ENCODE assay signal across 8 cellular contexts in the genomic region with DNA sequence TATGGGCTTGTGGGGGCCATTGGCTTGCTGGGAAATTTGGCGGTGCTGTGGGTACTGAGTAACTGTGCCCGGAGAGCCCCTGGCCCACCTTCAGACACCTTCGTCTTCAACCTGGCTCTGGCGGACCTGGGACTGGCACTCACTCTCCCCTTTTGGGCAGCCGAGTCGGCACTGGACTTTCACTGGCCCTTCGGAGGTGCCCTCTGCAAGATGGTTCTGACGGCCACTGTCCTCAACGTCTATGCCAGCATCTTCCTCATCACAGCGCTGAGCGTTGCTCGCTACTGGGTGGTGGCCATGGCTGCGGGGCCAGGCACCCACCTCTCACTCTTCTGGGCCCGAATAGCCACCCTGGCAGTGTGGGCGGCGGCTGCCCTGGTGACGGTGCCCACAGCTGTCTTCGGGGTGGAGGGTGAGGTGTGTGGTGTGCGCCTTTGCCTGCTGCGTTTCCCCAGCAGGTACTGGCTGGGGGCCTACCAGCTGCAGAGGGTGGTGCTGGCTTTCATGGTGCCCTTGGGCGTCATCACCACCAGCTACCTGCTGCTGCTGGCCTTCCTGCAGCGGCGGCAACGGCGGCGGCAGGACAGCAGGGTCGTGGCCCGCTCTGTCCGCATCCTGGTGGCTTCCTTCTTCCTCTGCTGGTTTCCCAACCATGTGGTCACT. TPM values are rescaled to one million over a fixed set of nuclear protein-coding genes. Genes with fewer than 3 reads are reported as not detected.
A peak's percentile ranks its signal among the peaks of the same experiment; 100 is the strongest.
DNase-seq lines count a peak whose midpoint lies in the region; ATAC-seq and TF ChIP-seq lines count a peak whose summit lies in the region.

No MANE protein-coding gene starts in this region.

- H3K4me3 Mint-ChIP-seq in activated CD8-positive, alpha-beta memory T cell treated with anti-CD3 and anti-CD28 coated beads, Interleukin-2, amount 10 ng/mL, durations not matched to agents 7 days and 5 days = no peak overlapping the region
- H3K4me3 Mint-ChIP-seq in T-cell = no peak overlapping the region
- H3K4me3 Mint-ChIP-seq in stimulated activated naive CD8-positive, alpha-beta T cell treated with anti-CD3 and anti-CD28 coated beads, Interleukin-15, amount 100 ng/mL, for 72 hours = peak overlapping the region; percentile 3 to 31

- H3K27me3 Mint-ChIP-seq in activated CD8-positive, alpha-beta memory T cell treated with anti-CD3 and anti-CD28 coated beads, Interleukin-2, amount 10 ng/mL, durations not matched to agents 7 days and 5 days = no peaks in the 10 kb centered on the region
- H3K27me3 Mint-ChIP-seq in T-cell = no peaks in the 10 kb centered on the region
- no peaks in the 10 kb centered on the region for H3K27me3 Mint-ChIP-seq in stimulated activated naive CD8-positive, alpha-beta T cell treated with anti-CD3 and anti-CD28 coated beads, Interleukin-15, amount 100 ng/mL, for 72 hours

- DNase-seq in activated CD8-positive, alpha-beta memory T cell treated with anti-CD3 and anti-CD28 coated beads, Interleukin-2, amount 10 ng/mL, durations not matched to agents 7 days and 5 days = no peak
- DNase-seq in activated CD8-positive, alpha-beta memory T cell treated with anti-CD3 and anti-CD28 coated beads, Interleukin-2, amount 50 U/mL, for 4 hours = no peak
- DNase-seq in T-cell (no peak), foreskin keratinocyte (no peak)
- DNase-seq in stimulated activated naive CD8-positive, alpha-beta T cell treated with anti-CD3 and anti-CD28 coated beads, Interleukin-15, amount 100 ng/mL, for 72 hours = no peak
- DNase-seq in effector CD8-positive, alpha-beta T cell (lab: John Stamatoyannopoulos, UW) = no peak

- H3K27ac ChIP-seq in foreskin keratinocyte = no peak overlapping the region

- H3K27ac Mint-ChIP-seq in activated CD8-positive, alpha-beta memory T cell treated with anti-CD3 and anti-CD28 coated beads, Interleukin-2, amount 10 ng/mL, durations not matched to agents 7 days and 5 days = peak overlapping the region; percentile 20
- H3K27ac Mint-ChIP-seq in T-cell = peak overlapping the region; percentile 72 to 83
- H3K27ac Mint-ChIP-seq in stimulated activated naive CD8-positive, alpha-beta T cell treated with anti-CD3 and anti-CD28 coated beads, Interleukin-15, amount 100 ng/mL, for 72 hours = peak overlapping the region; percentile 94 to 97

- H3K4me1 ChIP-seq in foreskin keratinocyte = peaks cover 17% of the 10 kb centered on the region

- POLR2A ChIA-PET in T-cell (lab: Charles Lee) = interaction anchor here (0.5 to 0.6 kb wide), 4 partner anchors 26 to 275 kb away, joined by 3 to 4 read pairs (median 3); no protein-coding TSS in a partner anchor

- TF ChIP-seq CTCF in foreskin keratinocyte (conservative IDR thresholded peaks at IDR 0.05) = no peak

- H3K9me3 Mint-ChIP-seq in activated CD8-positive, alpha-beta memory T cell treated with anti-CD3 and anti-CD28 coated beads, Interleukin-2, amount 10 ng/mL, durations not matched to agents 7 days and 5 days (ENCODE audit: low read depth) = no peaks in the 10 kb centered on the region
- no peaks in the 10 kb centered on the region for H3K9me3 Mint-ChIP-seq in T-cell
- no peaks in the 10 kb centered on the region for H3K9me3 Mint-ChIP-seq in stimulated activated naive CD8-positive, alpha-beta T cell treated with anti-CD3 and anti-CD28 coated beads, Interleukin-15, amount 100 ng/mL, for 72 hours

- H3K27me3 ChIP-seq in foreskin keratinocyte = no peaks in the 10 kb centered on the region

- peaks cover 60% of the 10 kb centered on the region for H3K4me1 Mint-ChIP-seq in activated CD8-positive, alpha-beta memory T cell treated with anti-CD3 and anti-CD28 coated beads, Interleukin-2, amount 10 ng/mL, durations not matched to agents 7 days and 5 days
- peaks cover 58 to 68% (median 59%) of the 10 kb centered on the region in 3 donors for H3K4me1 Mint-ChIP-seq in T-cell
- peaks cover 89% of the 10 kb centered on the region for H3K4me1 Mint-ChIP-seq in stimulated activated naive CD8-positive, alpha-beta T cell treated with anti-CD3 and anti-CD28 coated beads, Interleukin-15, amount 100 ng/mL, for 72 hours

- H3K36me3 Mint-ChIP-seq in activated CD8-positive, alpha-beta memory T cell treated with anti-CD3 and anti-CD28 coated beads, Interleukin-2, amount 10 ng/mL, durations not matched to agents 7 days and 5 days = peaks cover 10% of the 10 kb centered on the region
- peaks cover 2% of the 10 kb centered on the region for H3K36me3 Mint-ChIP-seq in T-cell

- CTCF ChIA-PET in activated CD8-positive, alpha-beta memory T cell treated with anti-CD3 and anti-CD28 coated beads, Interleukin-2, amount 10 ng/mL, durations not matched to agents 7 days and 5 days (lab: Charles Lee) = interaction anchor here (4.8 to 5.7 kb wide), 2 partner anchors 47 to 49 kb away, joined by 35 to 119 read pairs; no protein-coding TSS in a partner anchor
- CTCF ChIA-PET in T-cell (lab: Charles Lee) = no interaction called here

- ATAC-seq in activated CD8-positive, alpha-beta memory T cell treated with anti-CD3 and anti-CD28 coated beads, Interleukin-2, amount 10 ng/mL, durations not matched to agents 7 days and 5 days = no peak
- ATAC-seq in T-cell (replicated peaks in 1 of 4) (no peak), foreskin keratinocyte (peak; percentile 23), GM18502 (IDR thresholded peaks at IDR 0.05; ENCODE audit: poor library complexity, unreplicated experiment) (no peak), GM21390 (IDR thresholded peaks at IDR 0.05; ENCODE audit: unreplicated experiment) (no peak)
- no peak for ATAC-seq in stimulated activated naive CD8-positive, alpha-beta T cell treated with anti-CD3 and anti-CD28 coated beads, Interleukin-15, amount 100 ng/mL, for 72 hours

RNA-seq across cellular contexts. Expression of gene RXFP4, which starts 0.5 kb away (rescaled TPM):
- total RNA-seq in activated CD8-positive, alpha-beta memory T cell treated with anti-CD3 and anti-CD28 coated beads, Interleukin-2, amount 10 ng/mL, durations not matched to agents 7 days and 5 days = not detected
- not detected for total RNA-seq in T-cell
- total RNA-seq in foreskin keratinocyte = not detected in 2 replicates
- polyA plus RNA-seq in foreskin keratinocyte = not detected in 2 replicates

RNA-seq across cellular contexts. Expression of gene KHDC4, which starts 7.8 kb away (rescaled TPM):
- total RNA-seq in activated CD8-positive, alpha-beta memory T cell treated with anti-CD3 and anti-CD28 coated beads, Interleukin-2, amount 10 ng/mL, durations not matched to agents 7 days and 5 days = 10 to 100 TPM; 80.2 to 99.4 TPM
- total RNA-seq in T-cell (100 to 1,000 TPM in 1 of 5 donors, 10 to 100 TPM in 4; 44.5 to 102 (median 85.6) TPM), foreskin keratinocyte (22.7 and 27.9 TPM in 2 replicates)
- 9.0 and 12.1 TPM in 2 replicates for polyA plus RNA-seq in foreskin keratinocyte

RNA-seq across cellular contexts. Expression of gene RIT1, which starts 30.8 kb away (rescaled TPM):
- total RNA-seq in activated CD8-positive, alpha-beta memory T cell treated with anti-CD3 and anti-CD28 coated beads, Interleukin-2, amount 10 ng/mL, durations not matched to agents 7 days and 5 days = 10 to 100 TPM; 24.0 to 24.7 TPM
- 10 to 100 TPM; 35.3 to 56.4 (median 39.2) TPM for total RNA-seq in T-cell
- 17.7 and 21.9 TPM in 2 replicates for total RNA-seq in foreskin keratinocyte
- 13.7 and 14.1 TPM in 2 replicates for polyA plus RNA-seq in foreskin keratinocyte

RNA-seq across cellular contexts. Expression of gene ARHGEF2, which starts 36.4 kb away (rescaled TPM):
- 100 to 1,000 TPM; 159 to 161 TPM for total RNA-seq in activated CD8-positive, alpha-beta memory T cell treated with anti-CD3 and anti-CD28 coated beads, Interleukin-2, amount 10 ng/mL, durations not matched to agents 7 days and 5 days
- total RNA-seq in T-cell (100 to 1,000 TPM; 110 to 174 (median 167) TPM), foreskin keratinocyte (44.0 and 48.6 TPM in 2 replicates)
- 24.4 and 25.5 TPM in 2 replicates for polyA plus RNA-seq in foreskin keratinocyte

Comparison
In these comparisons a context has a peak if more than half of its experiments do, and no peak if none do; other contexts are left out.
1. H3K27ac Mint-ChIP-seq: peak in every context shown above with its lines; median percentile 96 in stimulated activated naive CD8-positive, alpha-beta T cell treated with anti-CD3 and anti-CD28 coated beads, Interleukin-15, amount 100 ng/mL, for 72 hours; 78 in T-cell; 20 in activated CD8-positive, alpha-beta memory T cell treated with anti-CD3 and anti-CD28 coated beads, Interleukin-2, amount 10 ng/mL, durations not matched to agents 7 days and 5 days.
2. H3K4me3 Mint-ChIP-seq: peak in stimulated activated naive CD8-positive, alpha-beta T cell treated with anti-CD3 and anti-CD28 coated beads, Interleukin-15, amount 100 ng/mL, for 72 hours (2 of 2); none in activated CD8-positive, alpha-beta memory T cell treated with anti-CD3 and anti-CD28 coated beads, Interleukin-2, amount 10 ng/mL, durations not matched to agents 7 days and 5 days (single experiment) and T-cell (0 of 3).